ENCODE assay signal across 6 cellular contexts in genomic region chr7:14449291-14449690, GRCh38.
"Had no signal": no experiment of that assay in that cellular context is flagged by ENCODE, and none has a peak within 500 bp of the region (broad histone marks: within the 10 kb centered on the region; RNA-seq: fewer than 3 reads in every experiment).

No MANE protein-coding gene starts in this region.

- H3K27me3 Mint-ChIP-seq: IgD-negative memory B cell had no signal

- H3K36me3 Mint-ChIP-seq: IgD-negative memory B cell had no signal

- DNase-seq: GM23248, GOT3, H9, HCEC 1CT, KBM-7 had no signal

- H3K27ac Mint-ChIP-seq: H9, IgD-negative memory B cell had no signal

- H3K9me3 Mint-ChIP-seq: H9 had no signal

- H3K4me3 Mint-ChIP-seq: H9, IgD-negative memory B cell had no signal

- H3K4me1 Mint-ChIP-seq: H9 had no signal
